Comparison of ENCODE assay signal across 8 cellular contexts in genomic region chr3:125051715-125052581, GRCh38. TPM values are rescaled to one million over a fixed set of nuclear protein-coding genes. Genes with fewer than 3 reads are reported as not detected.
DNase-seq lines count a peak whose midpoint lies in the region; ATAC-seq and TF ChIP-seq lines count a peak whose summit lies in the region.

No MANE protein-coding gene starts in this region.

- H3K27me3 Mint-ChIP-seq in HFFc6 (ENCODE audit: insufficient read depth): peaks cover 5% of the 10 kb centered on the region
- H3K27me3 Mint-ChIP-seq in activated B cell treated with CpG ODN at 0.5 μM for 24 hours: no peaks in the 10 kb centered on the region

- H3K9me3 ChIP-seq in lung (ENCODE audit: control insufficient read depth in 2 of 2, insufficient read depth in 1 of 2, low read length in 1 of 2): no peaks in the 10 kb centered on the region

- H3K4me3 Mint-ChIP-seq in HFFc6: peak overlapping the region; percentile 94
- H3K4me3 Mint-ChIP-seq in activated B cell treated with CpG ODN at 0.5 μM for 24 hours: peak overlapping the region; percentile 50

- peaks cover 44% of the 10 kb centered on the region for H3K4me1 ChIP-seq in ACC112 (ENCODE audit: control insufficient read depth, insufficient read depth, low read length, unreplicated experiment)
- peaks cover 27 to 46% of the 10 kb centered on the region in 2 donors for H3K4me1 ChIP-seq in lung (ENCODE audit: control insufficient read depth in 2 of 2, insufficient read depth in 2 of 2, low read length in 2 of 2)

- WGBS in lung, 2 donors: 8 to 14% methylated on average over 13 to 14 of the region's 14 CpGs

- H3K4me1 Mint-ChIP-seq in HFFc6 (ENCODE audit: low read depth) (peaks cover 68% of the 10 kb centered on the region), activated B cell treated with CpG ODN at 0.5 μM for 24 hours (peaks cover 39% of the 10 kb centered on the region)

- H2AFZ ChIP-seq in ACC112 (ENCODE audit: low read length, unreplicated experiment): no peak overlapping the region

- POLR2A ChIA-PET in activated B cell treated with CpG ODN at 0.5 μM for 24 hours (lab: Charles Lee): interaction anchor here (0.6 to 1.0 kb wide), 4 partner anchors 16 to 111 kb away, joined by 3 to 4 read pairs (median 4); no protein-coding TSS in a partner anchor

- CTCF ChIA-PET in activated B cell treated with CpG ODN at 0.5 μM for 24 hours (lab: Charles Lee): interaction anchor here (0.5 to 1.1 kb wide), 2 partner anchors 98 to 1325 kb away, joined by 3 read pairs; no protein-coding TSS in a partner anchor

- no peaks in the 10 kb centered on the region for H3K9me3 Mint-ChIP-seq in HFFc6
- H3K9me3 Mint-ChIP-seq in activated B cell treated with CpG ODN at 0.5 μM for 24 hours: no peaks in the 10 kb centered on the region

- DNase-seq in HFFc6 (peak; percentile 86), activated B cell treated with CpG ODN at 0.5 μM for 24 hours (peak; percentile 28), cardiac fibroblast (ENCODE audit: low read depth in 2 of 2) (peak; percentile 82 to 97), lung (ENCODE audit: low spot score) (no peak)
- peak; percentile 39 for DNase-seq in stimulated activated CD8-positive, alpha-beta memory T cell treated with anti-CD3 and anti-CD28 coated beads, Interleukin-15, amount 100 ng/mL, for 1 hour (ENCODE audit: low read depth)

- peaks cover 41% of the 10 kb centered on the region for H3K36me3 Mint-ChIP-seq in HFFc6 (ENCODE audit: low read depth)
- peaks cover 4% of the 10 kb centered on the region for H3K36me3 Mint-ChIP-seq in activated B cell treated with CpG ODN at 0.5 μM for 24 hours (ENCODE audit: low read depth)

- peak overlapping the region; percentile 90 for H3K27ac Mint-ChIP-seq in HFFc6
- H3K27ac Mint-ChIP-seq in activated B cell treated with CpG ODN at 0.5 μM for 24 hours: peak overlapping the region; percentile 62

- peak overlapping the region; percentile 98 for H3K27ac ChIP-seq in ACC112 (ENCODE audit: low read depth, low read length)
- peak overlapping the region; percentile 85 to 99 for H3K27ac ChIP-seq in lung (ENCODE audit: low read depth in 1 of 2, low read length in 1 of 2)

- peaks cover 76% of the 10 kb centered on the region for H3K79me2 ChIP-seq in ACC112 (ENCODE audit: control insufficient read depth, insufficient read depth, low read length, unreplicated experiment)

- peak overlapping the region; percentile 94 for H3K4me3 ChIP-seq in ACC112 (ENCODE audit: low read depth, low read length)
- peak overlapping the region; percentile 61 to 80 for H3K4me3 ChIP-seq in cardiac fibroblast (replicated peaks in 1 of 2; ENCODE audit: low read depth in 2 of 2, low read length in 2 of 2)
- H3K4me3 ChIP-seq in lung: no peak overlapping the region

- no peaks in the 10 kb centered on the region for H3K27me3 ChIP-seq in ACC112 (ENCODE audit: insufficient read depth, low read length)
- H3K27me3 ChIP-seq in lung (ENCODE audit: control insufficient read depth, insufficient read depth): no peaks in the 10 kb centered on the region

- ATAC-seq in activated B cell treated with CpG ODN at 0.5 μM for 24 hours (ENCODE audit: low read depth) (peak; percentile 47), lung (ENCODE audit: insufficient read depth, low FRiP score) (no peak), HG02852 (IDR thresholded peaks at IDR 0.05; ENCODE audit: unreplicated experiment) (no peak), GM21526 (IDR thresholded peaks at IDR 0.05; ENCODE audit: low FRiP score, unreplicated experiment) (no peak)

- peaks cover 13% of the 10 kb centered on the region; the same call in 1 of the 2 replicates for H3K36me3 ChIP-seq in ACC112 (ENCODE audit: insufficient read depth, low read length)
- H3K36me3 ChIP-seq in lung (ENCODE audit: control insufficient read depth in 2 of 2, insufficient read depth in 2 of 2, low read length in 2 of 2): peaks cover 0 to 2% of the 10 kb centered on the region in 2 donors

- TF ChIP-seq CTCF in HFFc6 (IDR thresholded peaks at IDR 0.05): no peak
- TF ChIP-seq CTCF in activated B cell treated with CpG ODN at 0.5 μM for 24 hours (IDR thresholded peaks at IDR 0.05): no peak
- no peak for TF ChIP-seq CTCF in cardiac fibroblast (IDR thresholded peaks at IDR 0.05; ENCODE audit: low read depth, low read length)
- no peak for TF ChIP-seq CTCF in lung (IDR thresholded peaks at IDR 0.05; ENCODE audit: control extremely low read depth, extremely low read depth)

- intact Hi-C loops in activated B cell treated with CpG ODN at 0.5 μM for 24 hours (cut with micrococcal nuclease): loop anchor here (1.0 to 10.0 kb wide), 4 partner anchors 69 to 1467 kb away; partner anchors contain the start of genes HACD2 and ZNF148

RNA-seq across cellular contexts. Expression of gene HEG1, which starts 3.8 kb away (rescaled TPM):
- total RNA-seq in HFFc6 (2021; fragmentation: NEBNext Ultra II Directional; extraction: Animal tissue kit (Norgen Biotek cat#: 25700)): 100 to 1,000 TPM in 4 of 6 experiments, 10 to 100 TPM in 2; 88.6 to 126 (median 105) TPM
- 6.1 and 7.2 TPM in 2 replicates for total RNA-seq in activated B cell treated with CpG ODN at 0.5 μM for 24 hours
- total RNA-seq in lung: 100 to 1,000 TPM in 1 of 2 donors, 10 to 100 TPM in 1; 90.4 to 115 TPM
- polyA plus RNA-seq in lung: 10 to 100 TPM; 18.0 to 40.9 TPM

Comparison
In these comparisons a context has a peak if more than half of its experiments do, and no peak if none do; other contexts are left out.
1. RNA of gene HEG1, which starts 3.8 kb away (total RNA-seq): 90.4 to 115 TPM in lung and 88.6 to 126 TPM in HFFc6; 6.1 to 7.2 TPM in activated B cell treated with CpG ODN at 0.5 μM for 24 hours; every median in the first group is over 10 times any median in the second.